30 cellular contexts compared by ENCODE assay signal in the genomic region with DNA sequence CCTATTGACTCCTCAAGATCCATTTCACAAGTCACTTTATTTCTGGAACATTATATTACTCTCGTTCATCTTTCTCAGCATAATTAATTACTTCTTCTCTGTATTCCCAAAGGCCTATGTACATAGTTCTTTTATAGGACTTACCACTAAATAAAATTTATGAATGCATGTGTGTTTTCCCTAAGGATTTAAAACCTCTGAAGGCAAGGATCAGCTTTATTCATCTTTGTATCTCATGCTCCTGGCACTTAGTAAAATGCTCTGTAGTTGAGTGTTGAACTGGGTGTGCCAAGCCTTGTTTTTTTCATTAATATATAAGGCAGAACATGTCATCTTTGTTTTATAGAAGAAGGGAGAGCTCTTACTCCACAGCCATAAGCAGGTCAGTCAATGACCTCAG.
"Had no signal": no experiment of that assay in that cellular context is flagged by ENCODE, and none has a peak within 500 bp of the region (broad histone marks: within the 10 kb centered on the region; RNA-seq: fewer than 3 reads in every experiment).

No MANE protein-coding gene starts in this region.

- H3K4me3 Mint-ChIP-seq: natural killer cell; nephron; neural progenitor cell; stimulated activated memory B cell treated with anti-CD40 and anti-IgM and Interleukin-4, amounts not matched to agents 10 μg/mL and 1 μg/mL and 100 μg/mL, for 72 hours; stimulated activated naive CD8-positive, alpha-beta T cell treated with anti-CD3 and anti-CD28 coated beads, Interleukin-15, amount 100 ng/mL, for 72 hours; type B pancreatic cell had no signal

- H3K27ac ChIP-seq: ovary, parathyroid adenoma, psoas muscle, right lobe of liver, sigmoid colon, suprapubic skin, testis, tibial artery, transverse colon, upper lobe of right lung, uterus had no signal

- ATAC-seq: natural killer cell; psoas muscle; right cardiac atrium; right lobe of liver; stimulated activated memory B cell treated with anti-CD40 and anti-IgM and Interleukin-4, amounts not matched to agents 10 μg/mL and 1 μg/mL and 100 μg/mL, for 72 hours; stimulated activated naive CD8-positive, alpha-beta T cell treated with anti-CD3 and anti-CD28 coated beads, Interleukin-15, amount 100 ng/mL, for 72 hours; stimulated activated naive CD8-positive, alpha-beta T cell treated with anti-CD3 and anti-CD28 coated beads, Interleukin-15, Interleukin-2, amounts not matched to agents 100 U/mL and 50 U/mL, for 24 hours; upper lobe of right lung had no signal

- H3K9me3 Mint-ChIP-seq: natural killer cell; nephron; neural progenitor cell; stimulated activated memory B cell treated with anti-CD40 and anti-IgM and Interleukin-4, amounts not matched to agents 10 μg/mL and 1 μg/mL and 100 μg/mL, for 72 hours; stimulated activated naive CD8-positive, alpha-beta T cell treated with anti-CD3 and anti-CD28 coated beads, Interleukin-15, amount 100 ng/mL, for 72 hours; type B pancreatic cell had no signal

- H3K79me2 ChIP-seq: parathyroid adenoma had no signal

- H3K27ac Mint-ChIP-seq: natural killer cell; neural progenitor cell; progenitor cell of endocrine pancreas; stimulated activated memory B cell treated with anti-CD40 and anti-IgM and Interleukin-4, amounts not matched to agents 10 μg/mL and 1 μg/mL and 100 μg/mL, for 72 hours; stimulated activated naive CD8-positive, alpha-beta T cell treated with anti-CD3 and anti-CD28 coated beads, Interleukin-15, amount 100 ng/mL, for 72 hours; type B pancreatic cell had no signal

- H3K4me1 ChIP-seq: parathyroid adenoma, psoas muscle, right lobe of liver, sigmoid colon, suprapubic skin, testis, tibial artery, upper lobe of right lung, uterus had no signal

- H3K27me3 Mint-ChIP-seq: progenitor cell of endocrine pancreas, type B pancreatic cell had no signal

- H3K36me3 Mint-ChIP-seq: natural killer cell; neural progenitor cell; stimulated activated memory B cell treated with anti-CD40 and anti-IgM and Interleukin-4, amounts not matched to agents 10 μg/mL and 1 μg/mL and 100 μg/mL, for 72 hours; type B pancreatic cell had no signal

- H3K4me1 Mint-ChIP-seq: natural killer cell; stimulated activated naive CD8-positive, alpha-beta T cell treated with anti-CD3 and anti-CD28 coated beads, Interleukin-15, amount 100 ng/mL, for 72 hours had no signal

- H3K36me3 ChIP-seq: neural progenitor cell, ovary, right lobe of liver, sigmoid colon, suprapubic skin, tibial artery, transverse colon, upper lobe of right lung, uterus had no signal

- DNase-seq: natural killer cell; occipital lobe; ovary; posterior cingulate gyrus; psoas muscle; right cardiac atrium; right lobe of liver; sigmoid colon; small intestine; stimulated activated CD4-positive, alpha-beta T cell treated with anti-CD3 and anti-CD28 coated beads, Interleukin-15, amount 100 ng/mL, for 24 hours; stimulated activated CD4-positive, alpha-beta T cell treated with anti-CD3 and anti-CD28 coated beads, Interleukin-2, amount 100 ng/mL, for 24 hours; stimulated activated CD4-positive, alpha-beta T cell treated with anti-CD3 and anti-CD28 coated beads, Interleukin-2, amount 100 ng/mL, for 48 hours; stimulated activated CD4-positive, alpha-beta T cell treated with anti-CD3 and anti-CD28 coated beads, Interleukin-4, amount 100 ng/mL, for 4 hours; stimulated activated CD8-positive, alpha-beta memory T cell treated with anti-CD3 and anti-CD28 coated beads, Interleukin-4, amount 100 ng/mL, for 48 hours; stimulated activated naive CD4-positive, alpha-beta T cell; stimulated activated naive CD8-positive, alpha-beta T cell treated with anti-CD3 and anti-CD28 coated beads, Interleukin-15, amount 100 ng/mL, for 72 hours; stimulated activated naive CD8-positive, alpha-beta T cell treated with anti-CD3 and anti-CD28 coated beads, Interleukin-15, Interleukin-2, amounts not matched to agents 100 U/mL and 50 U/mL, for 24 hours; substantia nigra; testis; tibial artery; transverse colon; upper lobe of right lung; uterus had no signal

- H3K4me2 ChIP-seq: neural progenitor cell had no signal

- H2AFZ ChIP-seq: neural progenitor cell, parathyroid adenoma had no signal

- H3K4me3 ChIP-seq: neural progenitor cell, ovary, psoas muscle, right lobe of liver, sigmoid colon, suprapubic skin, testis, tibial artery, transverse colon, upper lobe of right lung, uterus had no signal

- H3K27me3 ChIP-seq: neural progenitor cell, ovary, right lobe of liver, sigmoid colon, suprapubic skin, testis, tibial artery, transverse colon, upper lobe of right lung, uterus had no signal
